8 cellular contexts compared by ENCODE assay signal in the genomic region with DNA sequence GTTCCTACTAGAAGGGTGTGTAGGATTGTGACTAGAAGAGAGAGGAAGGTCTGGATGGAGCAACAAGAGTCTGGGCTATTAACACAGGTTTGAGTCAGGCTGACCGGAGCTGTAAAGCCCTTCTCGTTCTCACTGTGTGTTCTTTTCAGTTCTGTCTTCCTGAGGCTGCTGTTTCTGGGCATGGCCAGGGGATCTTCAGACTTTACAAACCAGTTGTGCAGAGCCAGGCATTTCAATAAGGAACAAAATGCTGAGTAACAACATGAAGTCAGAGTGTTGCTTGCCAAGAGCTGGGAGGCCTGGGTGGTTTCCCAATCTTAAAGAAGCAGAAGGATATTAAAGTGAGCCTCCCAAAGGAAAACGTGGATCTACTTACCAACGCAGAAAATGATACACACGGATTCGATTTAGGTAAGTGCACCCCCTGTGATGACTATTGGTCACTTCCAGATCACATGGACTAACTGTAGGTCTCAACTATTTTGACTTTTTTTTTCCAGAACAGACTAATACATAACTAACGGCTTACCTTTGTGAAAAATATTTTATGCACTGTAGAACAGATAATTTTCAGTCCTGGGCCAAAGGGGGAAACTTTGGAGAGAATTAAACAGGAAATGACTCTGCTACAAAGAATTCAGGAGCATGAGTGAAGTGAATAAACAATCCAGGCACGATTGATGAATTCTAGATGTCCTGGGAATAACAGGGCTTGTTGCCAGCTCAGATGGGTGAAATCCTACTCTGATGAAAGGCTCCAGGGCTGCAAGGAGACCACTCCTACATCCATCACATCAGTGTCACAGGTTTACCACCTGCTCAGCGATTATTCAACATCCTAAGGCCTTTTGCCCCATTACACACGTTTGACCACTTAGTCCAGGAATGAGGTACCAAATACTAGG.
DNase-seq lines count a peak whose midpoint lies in the region; ATAC-seq and TF ChIP-seq lines count a peak whose summit lies in the region.

No MANE protein-coding gene starts in this region.

- H3K4me3 ChIP-seq in dorsolateral prefrontal cortex (peak overlapping the region in 50 of 59 donors; percentile 0 to 53 (median 32)), mesodermal cell (ENCODE audit: extremely low read depth, insufficient read depth, low read length, poor library complexity, severe bottlenecking) (no peak overlapping the region), upper lobe of right lung (peak overlapping the region; percentile 33)
- no peak overlapping the region for H3K4me3 ChIP-seq in CD8-positive, alpha-beta T cell (ENCODE audit: low read depth, low read length)

- H3K4me1 ChIP-seq in mesodermal cell (ENCODE audit: control insufficient read depth, insufficient read depth, low read length, poor library complexity, severe bottlenecking) (peaks cover 34% of the 10 kb centered on the region), upper lobe of right lung (peaks cover 41% of the 10 kb centered on the region)
- H3K4me1 ChIP-seq in CD8-positive, alpha-beta T cell (ENCODE audit: insufficient read depth, low read length), result no peaks in the 10 kb centered on the region

- H3K36me3 ChIP-seq in mesodermal cell (ENCODE audit: control insufficient read depth, insufficient read depth, low read length) (no peaks in the 10 kb centered on the region), upper lobe of right lung (no peaks in the 10 kb centered on the region)
- no peaks in the 10 kb centered on the region for H3K36me3 ChIP-seq in CD8-positive, alpha-beta T cell (ENCODE audit: insufficient read depth, low read length)

- TF ChIP-seq CTCF in dorsolateral prefrontal cortex (IDR thresholded peaks at IDR 0.05 in 54 of 56, conservative IDR thresholded peaks at IDR 0.05 in 2 of 56; ENCODE audit: low read depth in 1 of 56, partially characterized antibody in 56 of 56), result peak in 3 of 56 donors; percentile 7 to 11 (median 7)
- TF ChIP-seq CTCF in upper lobe of right lung (IDR thresholded peaks at IDR 0.05), result no peak
- TF ChIP-seq CTCF in CD8-positive, alpha-beta T cell (IDR thresholded peaks at IDR 0.05), result no peak

- POLR2A ChIA-PET in CD8-positive, alpha-beta T cell (lab: Charles Lee), result interaction anchor here (0.6 kb wide), 1 partner anchor 38 kb away, joined by 3 read pairs; no protein-coding TSS in a partner anchor
- POLR2A ChIA-PET in activated CD8-positive, alpha-beta T cell treated with anti-CD3 and anti-CD28 coated beads, Interleukin-2, amount 10 ng/mL, durations not matched to agents 7 days and 5 days (lab: Charles Lee), result no interaction called here

- H3K9me3 ChIP-seq in mesodermal cell (ENCODE audit: control insufficient read depth, low read length), result no peaks in the 10 kb centered on the region
- H3K9me3 ChIP-seq in upper lobe of right lung, result no peaks in the 10 kb centered on the region
- no peaks in the 10 kb centered on the region for H3K9me3 ChIP-seq in CD8-positive, alpha-beta T cell (ENCODE audit: low read length)

- ATAC-seq in GM21717 (IDR thresholded peaks at IDR 0.05; ENCODE audit: unreplicated experiment), result peak; percentile 44
- ATAC-seq in upper lobe of right lung, result peak; percentile 87
- no peak for ATAC-seq in CD8-positive, alpha-beta T cell
- no peak for ATAC-seq in activated CD8-positive, alpha-beta T cell treated with anti-CD3 and anti-CD28 coated beads, Interleukin-2, amount 10 ng/mL, durations not matched to agents 7 days and 5 days

- peaks cover 7% of the 10 kb centered on the region for H3K4me1 Mint-ChIP-seq in CD8-positive, alpha-beta T cell (ENCODE audit: low read depth)
- H3K4me1 Mint-ChIP-seq in activated CD8-positive, alpha-beta T cell treated with anti-CD3 and anti-CD28 coated beads, Interleukin-2, amount 10 ng/mL, durations not matched to agents 7 days and 5 days (ENCODE audit: low read depth), result peaks cover 28% of the 10 kb centered on the region

- CTCF ChIA-PET in CD8-positive, alpha-beta T cell (lab: Charles Lee), result interaction anchor here (1.4 kb wide), 1 partner anchor 15 kb away, joined by 3 read pairs; no protein-coding TSS in a partner anchor
- CTCF ChIA-PET in activated CD8-positive, alpha-beta T cell treated with anti-CD3 and anti-CD28 coated beads, Interleukin-2, amount 10 ng/mL, durations not matched to agents 7 days and 5 days (lab: Charles Lee), result interaction anchor here (0.7 to 4.4 kb wide), 9 partner anchors 7 to 241 kb away, joined by 3 to 33 read pairs (median 5); no protein-coding TSS in a partner anchor

- DNase-seq in NOMO-1 (lab: John Stamatoyannopoulos, UW; ENCODE audit: unreplicated experiment in 2 of 2), result peak; percentile 39 to 65
- DNase-seq in dorsolateral prefrontal cortex, result peak in 6 of 10 donors; percentile 30 to 68 (median 53)
- DNase-seq in upper lobe of right lung, result no peak
- DNase-seq in activated naive CD4-positive, alpha-beta T cell treated with Interleukin-2 at 50 U/mL for 16 hours, result no peak
- no peak for DNase-seq in CD8-positive, alpha-beta T cell
- DNase-seq in activated CD8-positive, alpha-beta T cell treated with anti-CD3 and anti-CD28 coated beads, Interleukin-2, amount 10 ng/mL, durations not matched to agents 7 days and 5 days, result no peak

- intact Hi-C loops in dorsolateral prefrontal cortex (cut with DNase I) (loop anchor here (5.0 to 10.0 kb wide), 3 partner anchors 34 to 209 kb away; a partner anchor contains a TSS), upper lobe of right lung (cut with DNase I) (no loop called here)
- intact Hi-C loops in CD8-positive, alpha-beta T cell (cut with DNase I, micrococcal nuclease), result loop anchor here in 1 of 2 experiments (2.0 kb wide), 1 partner anchor 219 kb away; no protein-coding TSS in a partner anchor

- H3K36me3 Mint-ChIP-seq in CD8-positive, alpha-beta T cell, result no peaks in the 10 kb centered on the region
- no peaks in the 10 kb centered on the region for H3K36me3 Mint-ChIP-seq in activated CD8-positive, alpha-beta T cell treated with anti-CD3 and anti-CD28 coated beads, Interleukin-2, amount 10 ng/mL, durations not matched to agents 7 days and 5 days (ENCODE audit: low read depth)

- WGBS in mesodermal cell (ENCODE audit: insufficient coverage in 2 of 2), 2 experiments, result 85 to 91% methylated on average over 7 to 9 of the region's 10 CpGs

- H3K9me3 Mint-ChIP-seq in CD8-positive, alpha-beta T cell, result no peaks in the 10 kb centered on the region
- H3K9me3 Mint-ChIP-seq in activated CD8-positive, alpha-beta T cell treated with anti-CD3 and anti-CD28 coated beads, Interleukin-2, amount 10 ng/mL, durations not matched to agents 7 days and 5 days (ENCODE audit: insufficient read depth), result no peaks in the 10 kb centered on the region

- no peak overlapping the region for H3K4me3 Mint-ChIP-seq in CD8-positive, alpha-beta T cell
- H3K4me3 Mint-ChIP-seq in activated CD8-positive, alpha-beta T cell treated with anti-CD3 and anti-CD28 coated beads, Interleukin-2, amount 10 ng/mL, durations not matched to agents 7 days and 5 days, result no peak overlapping the region

- H3K27ac ChIP-seq in dorsolateral prefrontal cortex (peak overlapping the region in 57 of 59 donors; percentile 6 to 92 (median 77)), mesodermal cell (ENCODE audit: low read depth, low read length, severe bottlenecking) (peak overlapping the region; percentile 92), upper lobe of right lung (peak overlapping the region; percentile 73)
- no peak overlapping the region for H3K27ac ChIP-seq in CD8-positive, alpha-beta T cell (ENCODE audit: low read depth, low read length)

- no peaks in the 10 kb centered on the region for H3K27me3 Mint-ChIP-seq in CD8-positive, alpha-beta T cell (ENCODE audit: low read depth)
- no peaks in the 10 kb centered on the region for H3K27me3 Mint-ChIP-seq in activated CD8-positive, alpha-beta T cell treated with anti-CD3 and anti-CD28 coated beads, Interleukin-2, amount 10 ng/mL, durations not matched to agents 7 days and 5 days (ENCODE audit: low read depth)

- H3K27me3 ChIP-seq in dorsolateral prefrontal cortex, result no peaks in the 10 kb centered on the region
- no peaks in the 10 kb centered on the region for H3K27me3 ChIP-seq in upper lobe of right lung
- H3K27me3 ChIP-seq in CD8-positive, alpha-beta T cell (ENCODE audit: insufficient read depth, low read length), result no peaks in the 10 kb centered on the region

- no peak overlapping the region for H3K27ac Mint-ChIP-seq in CD8-positive, alpha-beta T cell
- no peak overlapping the region for H3K27ac Mint-ChIP-seq in activated CD8-positive, alpha-beta T cell treated with anti-CD3 and anti-CD28 coated beads, Interleukin-2, amount 10 ng/mL, durations not matched to agents 7 days and 5 days

Comparison
In these comparisons a context has a peak if more than half of its experiments do, and no peak if none do; other contexts are left out.
1. ATAC-seq: peak in GM21717 (single experiment) and upper lobe of right lung (single experiment); none in CD8-positive, alpha-beta T cell (single experiment) and activated CD8-positive, alpha-beta T cell treated with anti-CD3 and anti-CD28 coated beads, Interleukin-2, amount 10 ng/mL, durations not matched to agents 7 days and 5 days (single experiment).
2. DNase-seq: peak in NOMO-1 (2 of 2) and dorsolateral prefrontal cortex (6 of 10); none in upper lobe of right lung (single experiment), activated naive CD4-positive, alpha-beta T cell treated with Interleukin-2 at 50 U/mL for 16 hours (single experiment), CD8-positive, alpha-beta T cell (0 of 7) and activated CD8-positive, alpha-beta T cell treated with anti-CD3 and anti-CD28 coated beads, Interleukin-2, amount 10 ng/mL, durations not matched to agents 7 days and 5 days (single experiment).
3. H3K4me3 ChIP-seq: peak in dorsolateral prefrontal cortex (50 of 59) and upper lobe of right lung (single experiment); none in mesodermal cell (single experiment) and CD8-positive, alpha-beta T cell (single experiment).